ENCODE assay signal across 1 cellular context in the genomic region with DNA sequence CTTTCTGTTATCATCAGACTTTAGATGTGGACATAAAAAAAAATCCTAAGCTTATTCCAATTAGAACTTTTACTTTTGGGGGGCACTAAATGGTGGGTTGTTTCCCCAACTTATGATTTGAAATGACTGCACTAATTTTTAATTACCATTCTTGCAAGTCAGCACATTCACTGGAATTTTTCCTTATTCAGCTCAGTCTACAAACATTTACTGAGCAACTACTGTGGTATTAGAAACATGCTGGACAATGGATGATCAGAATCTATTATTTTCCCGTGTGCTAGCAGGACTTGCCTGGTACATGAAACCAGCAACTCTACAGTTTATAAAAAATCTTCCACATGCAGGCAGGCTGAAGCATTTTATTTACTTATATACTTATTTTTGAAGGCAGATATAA.
TF ChIP-seq lines count a peak whose summit lies in the region.

No MANE protein-coding gene starts in this region.

TF ChIP-seq in K562, 482 proteins besides CTCF, POLR2A, EP300 and RAD21 (continued from another document):
- TF ChIP-seq PCBP1 (IDR thresholded peaks at IDR 0.05; ENCODE audit: low read depth, low read length, poor library complexity, severe bottlenecking), result no peak
- TF ChIP-seq STAG1 (CRISPR knock-in tag; IDR thresholded peaks at IDR 0.05; ENCODE audit: borderline replicate concordance), result no peak
- TF ChIP-seq, protein P1, sequence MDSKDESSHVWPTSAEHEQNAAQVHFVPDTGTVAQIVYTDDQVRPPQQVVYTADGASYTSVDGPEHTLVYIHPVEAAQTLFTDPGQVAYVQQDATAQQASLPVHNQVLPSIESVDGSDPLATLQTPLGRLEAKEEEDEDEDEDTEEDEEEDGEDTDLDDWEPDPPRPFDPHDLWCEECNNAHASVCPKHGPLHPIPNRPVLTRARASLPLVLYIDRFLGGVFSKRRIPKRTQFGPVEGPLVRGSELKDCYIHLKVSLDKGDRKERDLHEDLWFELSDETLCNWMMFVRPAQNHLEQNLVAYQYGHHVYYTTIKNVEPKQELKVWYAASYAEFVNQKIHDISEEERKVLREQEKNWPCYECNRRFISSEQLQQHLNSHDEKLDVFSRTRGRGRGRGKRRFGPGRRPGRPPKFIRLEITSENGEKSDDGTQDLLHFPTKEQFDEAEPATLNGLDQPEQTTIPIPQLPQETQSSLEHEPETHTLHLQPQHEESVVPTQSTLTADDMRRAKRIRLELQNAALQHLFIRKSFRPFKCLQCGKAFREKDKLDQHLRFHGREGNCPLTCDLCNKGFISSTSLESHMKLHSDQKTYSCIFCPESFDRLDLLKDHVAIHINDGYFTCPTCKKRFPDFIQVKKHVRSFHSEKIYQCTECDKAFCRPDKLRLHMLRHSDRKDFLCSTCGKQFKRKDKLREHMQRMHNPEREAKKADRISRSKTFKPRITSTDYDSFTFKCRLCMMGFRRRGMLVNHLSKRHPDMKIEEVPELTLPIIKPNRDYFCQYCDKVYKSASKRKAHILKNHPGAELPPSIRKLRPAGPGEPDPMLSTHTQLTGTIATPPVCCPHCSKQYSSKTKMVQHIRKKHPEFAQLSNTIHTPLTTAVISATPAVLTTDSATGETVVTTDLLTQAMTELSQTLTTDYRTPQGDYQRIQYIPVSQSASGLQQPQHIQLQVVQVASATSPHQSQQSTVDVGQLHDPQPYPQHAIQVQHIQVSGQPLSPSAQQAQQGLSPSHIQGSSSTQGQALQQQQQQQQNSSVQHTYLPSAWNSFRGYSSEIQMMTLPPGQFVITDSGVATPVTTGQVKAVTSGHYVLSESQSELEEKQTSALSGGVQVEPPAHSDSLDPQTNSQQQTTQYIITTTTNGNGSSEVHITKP (IDR thresholded peaks at IDR 0.05; ENCODE audit: partially characterized antibody), result no peak
- TF ChIP-seq, protein P2, sequence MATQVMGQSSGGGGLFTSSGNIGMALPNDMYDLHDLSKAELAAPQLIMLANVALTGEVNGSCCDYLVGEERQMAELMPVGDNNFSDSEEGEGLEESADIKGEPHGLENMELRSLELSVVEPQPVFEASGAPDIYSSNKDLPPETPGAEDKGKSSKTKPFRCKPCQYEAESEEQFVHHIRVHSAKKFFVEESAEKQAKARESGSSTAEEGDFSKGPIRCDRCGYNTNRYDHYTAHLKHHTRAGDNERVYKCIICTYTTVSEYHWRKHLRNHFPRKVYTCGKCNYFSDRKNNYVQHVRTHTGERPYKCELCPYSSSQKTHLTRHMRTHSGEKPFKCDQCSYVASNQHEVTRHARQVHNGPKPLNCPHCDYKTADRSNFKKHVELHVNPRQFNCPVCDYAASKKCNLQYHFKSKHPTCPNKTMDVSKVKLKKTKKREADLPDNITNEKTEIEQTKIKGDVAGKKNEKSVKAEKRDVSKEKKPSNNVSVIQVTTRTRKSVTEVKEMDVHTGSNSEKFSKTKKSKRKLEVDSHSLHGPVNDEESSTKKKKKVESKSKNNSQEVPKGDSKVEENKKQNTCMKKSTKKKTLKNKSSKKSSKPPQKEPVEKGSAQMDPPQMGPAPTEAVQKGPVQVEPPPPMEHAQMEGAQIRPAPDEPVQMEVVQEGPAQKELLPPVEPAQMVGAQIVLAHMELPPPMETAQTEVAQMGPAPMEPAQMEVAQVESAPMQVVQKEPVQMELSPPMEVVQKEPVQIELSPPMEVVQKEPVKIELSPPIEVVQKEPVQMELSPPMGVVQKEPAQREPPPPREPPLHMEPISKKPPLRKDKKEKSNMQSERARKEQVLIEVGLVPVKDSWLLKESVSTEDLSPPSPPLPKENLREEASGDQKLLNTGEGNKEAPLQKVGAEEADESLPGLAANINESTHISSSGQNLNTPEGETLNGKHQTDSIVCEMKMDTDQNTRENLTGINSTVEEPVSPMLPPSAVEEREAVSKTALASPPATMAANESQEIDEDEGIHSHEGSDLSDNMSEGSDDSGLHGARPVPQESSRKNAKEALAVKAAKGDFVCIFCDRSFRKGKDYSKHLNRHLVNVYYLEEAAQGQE (CRISPR knock-in tag; IDR thresholded peaks at IDR 0.05; ENCODE audit: low read depth), result no peak
- TF ChIP-seq, protein P3, sequence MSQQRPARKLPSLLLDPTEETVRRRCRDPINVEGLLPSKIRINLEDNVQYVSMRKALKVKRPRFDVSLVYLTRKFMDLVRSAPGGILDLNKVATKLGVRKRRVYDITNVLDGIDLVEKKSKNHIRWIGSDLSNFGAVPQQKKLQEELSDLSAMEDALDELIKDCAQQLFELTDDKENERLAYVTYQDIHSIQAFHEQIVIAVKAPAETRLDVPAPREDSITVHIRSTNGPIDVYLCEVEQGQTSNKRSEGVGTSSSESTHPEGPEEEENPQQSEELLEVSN (IDR thresholded peaks at IDR 0.05; ENCODE audit: borderline replicate concordance in 1 of 2, extremely low read depth in 1 of 2, insufficient read depth in 1 of 2, insufficient read length in 1 of 2, low read depth in 1 of 2, low read length in 1 of 2, poor library complexity in 1 of 2, severe bottlenecking in 1 of 2), result no peak
